ENCODE assay signal across 13 cellular contexts in the genomic region with DNA sequence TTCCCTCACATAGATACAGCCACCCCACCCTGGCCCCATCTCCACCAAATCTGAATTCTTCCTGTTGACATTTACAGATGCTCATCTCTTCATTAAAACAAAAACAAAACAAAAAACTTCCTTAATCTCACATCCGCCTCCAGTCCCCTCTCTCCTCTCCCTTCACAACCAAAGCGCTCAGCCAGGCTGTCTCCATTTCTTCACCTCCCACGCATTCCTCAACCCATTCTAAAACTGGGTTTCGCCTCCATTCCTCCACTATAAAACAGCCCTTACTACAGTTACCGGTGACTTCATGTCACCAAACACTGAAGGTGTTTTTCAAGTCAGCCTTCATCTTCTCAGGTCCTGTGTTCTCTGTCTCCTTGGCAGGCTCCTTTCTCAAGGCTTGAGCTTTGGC. TPM values are rescaled to one million over a fixed set of nuclear protein-coding genes. Genes with fewer than 3 reads are reported as not detected.
DNase-seq lines count a peak whose midpoint lies in the region; ATAC-seq, FAIRE-seq and TF ChIP-seq lines count a peak whose summit lies in the region.
"Had no signal": no experiment of that assay in that cellular context is flagged by ENCODE, and none has a peak within 500 bp of the region (broad histone marks: within the 10 kb centered on the region; RNA-seq: fewer than 3 reads in every experiment).

No MANE protein-coding gene starts in this region.

- peaks cover 0 to 10% of the 10 kb centered on the region in 2 experiments; a peak in 1 of 5 replicates for H3K4me1 ChIP-seq in K562 (replicated peaks in 1 of 2; ENCODE audit: control insufficient read depth in 2 of 2, insufficient read depth in 2 of 2, low read length in 2 of 2)
- H3K4me1 ChIP-seq in skeletal muscle satellite cell (ENCODE audit: control insufficient read depth, insufficient read depth, low read length) = peaks cover 13% of the 10 kb centered on the region

- H3K36me3 Mint-ChIP-seq in HFFc6 (ENCODE audit: low read depth) (peaks cover 4% of the 10 kb centered on the region; the same call in 1 of the 2 replicates), memory B cell (no peaks in the 10 kb centered on the region)

- DNase-seq in HFFc6 (no peak), K562 (ENCODE audit: extremely low read depth in 1 of 4, low spot score in 3 of 4) (peak in 1 of 4 experiments; percentile 23), memory B cell (ENCODE audit: low spot score in 2 of 2) (no peak), NCI-H1694 (lab: John Stamatoyannopoulos, UW) (no peak)
- no peak for DNase-seq in activated CD4-positive, CD25-positive, alpha-beta regulatory T cell (lab: John Stamatoyannopoulos, UW)
- DNase-seq: GF-D8; NCI-H226; stimulated activated naive CD8-positive, alpha-beta T cell treated with anti-CD3 and anti-CD28 coated beads, Interleukin-15, amount 100 ng/mL, for 72 hours had no signal

- H3K27ac Mint-ChIP-seq in HFFc6 (peak overlapping the region; percentile 49), memory B cell (peak overlapping the region; percentile 7)

- H3K4me3 ChIP-seq in K562 (no peak overlapping the region), skeletal muscle satellite cell (ENCODE audit: low read length) (no peak overlapping the region)

- POLR2A ChIA-PET in K562 (lab: Yijun Ruan, JAX) = no interaction called here

- ATAC-seq in K562 = peak; percentile 48
- ATAC-seq in memory B cell (ENCODE audit: low read depth) = no peak
- ATAC-seq in GM18907 (IDR thresholded peaks at IDR 0.05; ENCODE audit: unreplicated experiment) = no peak

- TF ChIP-seq CTCF in HFFc6 (IDR thresholded peaks at IDR 0.05) (no peak), K562 (IDR thresholded peaks at IDR 0.05 in 2 of 3, conservative IDR thresholded peaks at IDR 0.05 in 1 of 3; ENCODE audit: insufficient read depth in 2 of 3, low read depth in 1 of 3, low read length in 3 of 3) (no peak)

- H3K9ac ChIP-seq in K562 (ENCODE audit: insufficient read depth in 1 of 2, low read depth in 2 of 2, low read length in 2 of 2) (no peak overlapping the region), skeletal muscle satellite cell (ENCODE audit: low read depth, low read length) (no peak overlapping the region)

- no TSS peak for BruUV-seq in K562 (replicated peaks; lab: Mats Ljungman, UMichigan)

- H3K4me2 ChIP-seq in K562 (ENCODE audit: insufficient read depth, low read length) = no peak overlapping the region
- H3K4me2 ChIP-seq in skeletal muscle satellite cell (ENCODE audit: low read length) = peak overlapping the region; percentile 55

- TF ChIP-seq RAD21 in K562 (CRISPR knock-in tag; conservative IDR thresholded peaks at IDR 0.05 in 1 of 2, IDR thresholded peaks at IDR 0.05 in 1 of 2) = no peak

- intact Hi-C loops in K562 (cut with micrococcal nuclease) = no loop called here

- H3K9me3 ChIP-seq in K562 (replicated peaks; ENCODE audit: control insufficient read depth, insufficient read depth, low read depth, low read length) = no peaks in the 10 kb centered on the region
- no peaks in the 10 kb centered on the region for H3K9me3 ChIP-seq in skeletal muscle satellite cell (replicated peaks; ENCODE audit: low read length)
- H3K9me3 ChIP-seq: sigmoid colon had no signal

- H3K9me1 ChIP-seq in K562 (ENCODE audit: control insufficient read depth, insufficient read depth, low read length) = no peaks in the 10 kb centered on the region

- H3K4me3 Mint-ChIP-seq in HFFc6 (peak overlapping the region; percentile 14), memory B cell (no peak overlapping the region)
- H3K4me3 Mint-ChIP-seq: stimulated activated naive CD8-positive, alpha-beta T cell treated with anti-CD3 and anti-CD28 coated beads, Interleukin-15, amount 100 ng/mL, for 72 hours had no signal

- TF ChIP-seq POLR2A in K562 (conservative IDR thresholded peaks at IDR 0.05) = no peak

- no peak overlapping the region for H3K27ac ChIP-seq in K562 (ENCODE audit: extremely low read depth, low read depth, low read length)
- H3K27ac ChIP-seq: sigmoid colon had no signal

- no peak for TF ChIP-seq EP300 in K562 (IDR thresholded peaks at IDR 0.05; ENCODE audit: low read length)

- H2AFZ ChIP-seq in K562 (ENCODE audit: low read depth, low read length) = no peak overlapping the region

- WGBS in K562 (ENCODE audit: insufficient coverage, low coverage, missing lambda C conversion rate) = 4% methylated on average over 5 of the region's 5 CpGs

- H3K4me1 Mint-ChIP-seq in HFFc6 (ENCODE audit: low read depth) (peaks cover 21% of the 10 kb centered on the region), memory B cell (peaks cover 6% of the 10 kb centered on the region)
- H3K4me1 Mint-ChIP-seq: stimulated activated naive CD8-positive, alpha-beta T cell treated with anti-CD3 and anti-CD28 coated beads, Interleukin-15, amount 100 ng/mL, for 72 hours had no signal

- H4K20me1 ChIP-seq in K562 (replicated peaks; ENCODE audit: control insufficient read depth, insufficient read depth, low read length) = peaks cover 3% of the 10 kb centered on the region; the same call in 1 of the 2 replicates

- H3K79me2 ChIP-seq in K562 (ENCODE audit: control insufficient read depth, insufficient read depth, low read length) = no peaks in the 10 kb centered on the region

- H3K27me3 Mint-ChIP-seq in HFFc6 (ENCODE audit: insufficient read depth) (no peaks in the 10 kb centered on the region; the same call in none of the 2 replicates), memory B cell (peaks cover 14% of the 10 kb centered on the region)

- H3K9me3 Mint-ChIP-seq in HFFc6 = no peaks in the 10 kb centered on the region
- H3K9me3 Mint-ChIP-seq in memory B cell = no peaks in the 10 kb centered on the region
- H3K9me3 Mint-ChIP-seq: stimulated activated naive CD8-positive, alpha-beta T cell treated with anti-CD3 and anti-CD28 coated beads, Interleukin-15, amount 100 ng/mL, for 72 hours had no signal

- no peak for FAIRE-seq in K562 (lab: Jason Lieb, UNC)
- FAIRE-seq: frontal cortex had no signal

- H3K36me3 ChIP-seq in K562 (ENCODE audit: control insufficient read depth, insufficient read depth, low read length) (no peaks in the 10 kb centered on the region), skeletal muscle satellite cell (ENCODE audit: insufficient read depth, low read length) (peaks cover 8% of the 10 kb centered on the region)

- in situ Hi-C loops in K562 (cut with MboI) = no loop called here

- CTCF ChIA-PET in K562 (lab: Yijun Ruan, JAX; ENCODE audit: low intra/inter-chr PET ratio) = no interaction called here

- H3K27me3 ChIP-seq in K562 (ENCODE audit: control insufficient read depth in 2 of 2, insufficient read depth in 2 of 2, low read length in 2 of 2) (peaks cover 20 to 55% of the 10 kb centered on the region in 2 experiments), skeletal muscle satellite cell (ENCODE audit: control insufficient read depth, insufficient read depth, low read length) (no peaks in the 10 kb centered on the region)

RNA-seq across cellular contexts. Expression of a gene that starts 9.6 kb away (rescaled TPM):
- total RNA-seq in HFFc6 (2021; fragmentation: NEBNext Ultra II Directional; extraction: Animal tissue kit (Norgen Biotek cat#: 25700)) = 1 to 10 TPM; 4.3 to 6.4 (median 5.7) TPM
- total RNA-seq in K562 (2011; cell fraction: chromatin; rRNA removed; ENCODE audit: low replicate concordance) = 14.1 and 15.2 TPM in 2 replicates
- total RNA-seq in K562 (2011; cell fraction: nucleolus; rRNA removed) = 7.5 and 8.3 TPM in 2 replicates
- total RNA-seq in K562 (2011; cell fraction: nucleoplasm; rRNA removed) = 14.1 and 25.7 TPM in 2 replicates
- 3.1 and 3.8 TPM in 2 replicates for total RNA-seq in K562 (2014; rRNA removed)
- 2.9 and 3.9 TPM in 2 replicates for total RNA-seq in K562 (2014; rRNA removed; fragmentation: Illumina TruSeq; extraction: Trizol)
- 3.0 TPM in 2 replicates for total RNA-seq in K562 (2015; rRNA removed; fragmentation: Illumina TruSeq; extraction: Trizol)
- 4.7 and 5.9 TPM in 2 replicates for total RNA-seq in K562 (2021)
- polyA plus RNA-seq in K562 (2011; rRNA removed) = 3.7 and 5.3 TPM in 2 replicates
- 2.2 and 7.1 TPM in 2 replicates for polyA plus RNA-seq in K562 (2011; cell fraction: cytosol; rRNA removed)
- 8.0 and 9.5 TPM in 2 replicates for polyA plus RNA-seq in K562 (2011; cell fraction: nucleus; rRNA removed)
- 2.0 and 4.7 TPM in 2 replicates for polyA plus RNA-seq in K562 (2012)
- 4.5 and 4.8 TPM in 2 replicates for polyA plus RNA-seq in K562 (2014; fragmentation: Illumina TruSeq; extraction: Trizol)
- 1 to 10 TPM; 3.2 to 8.2 TPM for polyA plus RNA-seq in K562 (2014; fragmentation: Nextera tagmentation; extraction: Ambion mirVana)
- polyA plus RNA-seq in K562 (2014; rRNA removed) = 2.2 and 3.8 TPM in 2 replicates
- polyA minus RNA-seq in K562 (2011; rRNA and poly(A)+ RNA removed) = 6.7 and 6.9 TPM in 2 replicates
- 4.1 and 5.3 TPM in 2 replicates for polyA minus RNA-seq in K562 (2011; cell fraction: cytosol; rRNA and poly(A)+ RNA removed)
- polyA minus RNA-seq in K562 (2011; cell fraction: nucleus; rRNA and poly(A)+ RNA removed) = 5.0 and 6.8 TPM in 2 replicates
- total RNA-seq in skeletal muscle satellite cell (2012; rRNA removed) = 1.7 and 2.0 TPM in 2 replicates

RNA-seq across cellular contexts. Expression of a gene that starts 15.3 kb away (rescaled TPM):
- total RNA-seq in HFFc6 (2021; fragmentation: NEBNext Ultra II Directional; extraction: Animal tissue kit (Norgen Biotek cat#: 25700)) = 10 to 100 TPM; 59.6 to 80.8 (median 70.7) TPM
- not detected in 2 replicates for total RNA-seq in K562 (2011; cell fraction: chromatin; rRNA removed; ENCODE audit: low replicate concordance)
- total RNA-seq in K562 (2011; cell fraction: nucleolus; rRNA removed) = 0.13 TPM in 1 of 2 replicates, not detected in the other
- not detected in 2 replicates for total RNA-seq in K562 (2011; cell fraction: nucleoplasm; rRNA removed)
- not detected in 2 replicates for total RNA-seq in K562 (2014; rRNA removed)
- total RNA-seq in K562 (2014; rRNA removed; fragmentation: Illumina TruSeq; extraction: Trizol) = not detected in 2 replicates
- total RNA-seq in K562 (2015; rRNA removed; fragmentation: Illumina TruSeq; extraction: Trizol) = not detected in 2 replicates
- 0.18 and 0.29 TPM in 2 replicates for total RNA-seq in K562 (2021)
- 0.01 and 0.09 TPM in 2 replicates for polyA plus RNA-seq in K562 (2011; rRNA removed)
- polyA plus RNA-seq in K562 (2011; cell fraction: cytosol; rRNA removed) = 0.12 TPM in 1 of 2 replicates, not detected in the other
- 0.11 TPM in 1 of 2 replicates, not detected in the other for polyA plus RNA-seq in K562 (2011; cell fraction: nucleus; rRNA removed)
- polyA plus RNA-seq in K562 (2012) = 0.96 and 1.2 TPM in 2 replicates
- polyA plus RNA-seq in K562 (2014; fragmentation: Illumina TruSeq; extraction: Trizol) = not detected in 2 replicates
- polyA plus RNA-seq in K562 (2014; fragmentation: Nextera tagmentation; extraction: Ambion mirVana) = under 1 TPM; 0.14 to 0.25 TPM
- polyA plus RNA-seq in K562 (2014; rRNA removed) = not detected in 2 replicates
- not detected in 2 replicates for polyA minus RNA-seq in K562 (2011; rRNA and poly(A)+ RNA removed)
- not detected in 2 replicates for polyA minus RNA-seq in K562 (2011; cell fraction: cytosol; rRNA and poly(A)+ RNA removed)
- polyA minus RNA-seq in K562 (2011; cell fraction: nucleus; rRNA and poly(A)+ RNA removed) = under 0.01 and 0.11 TPM in 2 replicates
- total RNA-seq in skeletal muscle satellite cell (2012; rRNA removed) = 15.5 and 21.6 TPM in 2 replicates
- total RNA-seq: OCI-LY7 had no signal

RNA-seq across cellular contexts. Expression of a gene that starts 26.9 kb away (rescaled TPM):
- 10 to 100 TPM; 29.0 to 35.6 (median 33.0) TPM for total RNA-seq in HFFc6 (2021; fragmentation: NEBNext Ultra II Directional; extraction: Animal tissue kit (Norgen Biotek cat#: 25700))
- 42.8 and 72.9 TPM in 2 replicates for total RNA-seq in K562 (2011; cell fraction: chromatin; rRNA removed; ENCODE audit: low replicate concordance)
- 28.0 TPM in 2 replicates for total RNA-seq in K562 (2011; cell fraction: nucleolus; rRNA removed)
- 36.8 and 43.6 TPM in 2 replicates for total RNA-seq in K562 (2011; cell fraction: nucleoplasm; rRNA removed)
- total RNA-seq in K562 (2014; rRNA removed) (14.2 and 16.1 TPM in 2 replicates), K562 (2014; rRNA removed; fragmentation: Illumina TruSeq; extraction: Trizol) (8.0 TPM in 2 replicates), K562 (2015; rRNA removed; fragmentation: Illumina TruSeq; extraction: Trizol) (13.1 and 13.6 TPM in 2 replicates), K562 (2021) (12.1 and 16.5 TPM in 2 replicates)
- polyA plus RNA-seq in K562 (2011; rRNA removed) (7.7 and 8.7 TPM in 2 replicates), K562 (2014; fragmentation: Illumina TruSeq; extraction: Trizol) (11.4 and 15.0 TPM in 2 replicates), K562 (2014; fragmentation: Nextera tagmentation; extraction: Ambion mirVana) (1 to 10 TPM; 2.1 to 4.6 TPM), K562 (2014; rRNA removed) (9.9 and 10.4 TPM in 2 replicates)
- 3.9 and 6.7 TPM in 2 replicates for polyA plus RNA-seq in K562 (2011; cell fraction: cytosol; rRNA removed)
- polyA plus RNA-seq in K562 (2011; cell fraction: nucleus; rRNA removed) = 39.0 and 46.4 TPM in 2 replicates
- polyA plus RNA-seq in K562 (2012) = 12.8 and 30.5 TPM in 2 replicates
- 9.3 and 10.2 TPM in 2 replicates for polyA minus RNA-seq in K562 (2011; rRNA and poly(A)+ RNA removed)
- polyA minus RNA-seq in K562 (2011; cell fraction: cytosol; rRNA and poly(A)+ RNA removed) = 4.6 and 7.1 TPM in 2 replicates
- 8.8 and 10.4 TPM in 2 replicates for polyA minus RNA-seq in K562 (2011; cell fraction: nucleus; rRNA and poly(A)+ RNA removed)
- 23.1 and 30.8 TPM in 2 replicates for total RNA-seq in skeletal muscle satellite cell (2012; rRNA removed)

Comparison
In these comparisons a context has a peak if more than half of its experiments do, and no peak if none do; other contexts are left out.
1. RNA of a gene that starts 15.3 kb away (total RNA-seq): 59.6 to 80.8 TPM in HFFc6; 0.13 to 0.29 TPM in K562; every median in the first group is over 10 times any median in the second.